In genomic region chr2:237581751-237582746, GRCh38 we compare ENCODE assay signal across 1 cellular context.
TF ChIP-seq lines count a peak whose summit lies in the region.

No MANE protein-coding gene starts in this region.

TF ChIP-seq in H1, 55 proteins besides CTCF, POLR2A, EP300 and RAD21:
- TF ChIP-seq KDM4A (IDR thresholded peaks at IDR 0.05; ENCODE audit: low read depth, low read length, severe bottlenecking): no peak
- no peak for TF ChIP-seq CBX5 (IDR thresholded peaks at IDR 0.05; ENCODE audit: low read depth, low read length)
- no peak for TF ChIP-seq E2F6 (IDR thresholded peaks at IDR 0.05)
- TF ChIP-seq ATF2 (IDR thresholded peaks at IDR 0.05; ENCODE audit: low read length): no peak
- no peak for TF ChIP-seq NRF1 (IDR thresholded peaks at IDR 0.05; ENCODE audit: low read depth, low read length)
- TF ChIP-seq SRF (IDR thresholded peaks at IDR 0.05; ENCODE audit: low read depth, low read length): no peak
- no peak for TF ChIP-seq SP2 (IDR thresholded peaks at IDR 0.05; ENCODE audit: low read length)
- no peak for TF ChIP-seq CEBPB (IDR thresholded peaks at IDR 0.05; ENCODE audit: low read depth, low read length)
- TF ChIP-seq SP4 (IDR thresholded peaks at IDR 0.05; ENCODE audit: low read length): no peak
- TF ChIP-seq CHD2 (IDR thresholded peaks at IDR 0.05; ENCODE audit: low read length): no peak
- no peak for TF ChIP-seq CHD7 (IDR thresholded peaks at IDR 0.05; ENCODE audit: insufficient replicate concordance, low read length)
- no peak for TF ChIP-seq SIX5 (IDR thresholded peaks at IDR 0.05; ENCODE audit: low read depth, low read length)
- TF ChIP-seq GTF2F1 (IDR thresholded peaks at IDR 0.05; ENCODE audit: borderline replicate concordance, low read depth, low read length): no peak
- no peak for TF ChIP-seq FOSL1 (IDR thresholded peaks at IDR 0.05; ENCODE audit: insufficient read depth, low read depth, low read length)
- TF ChIP-seq SP1 (IDR thresholded peaks at IDR 0.05; ENCODE audit: low read depth, low read length): no peak
- TF ChIP-seq CBX8 (IDR thresholded peaks at IDR 0.05; ENCODE audit: borderline replicate concordance, low read depth, low read length): no peak
- no peak for TF ChIP-seq ASH2L (IDR thresholded peaks at IDR 0.05; ENCODE audit: low read length)
